Comparison of ENCODE assay signal across 8 cellular contexts in the genomic region with DNA sequence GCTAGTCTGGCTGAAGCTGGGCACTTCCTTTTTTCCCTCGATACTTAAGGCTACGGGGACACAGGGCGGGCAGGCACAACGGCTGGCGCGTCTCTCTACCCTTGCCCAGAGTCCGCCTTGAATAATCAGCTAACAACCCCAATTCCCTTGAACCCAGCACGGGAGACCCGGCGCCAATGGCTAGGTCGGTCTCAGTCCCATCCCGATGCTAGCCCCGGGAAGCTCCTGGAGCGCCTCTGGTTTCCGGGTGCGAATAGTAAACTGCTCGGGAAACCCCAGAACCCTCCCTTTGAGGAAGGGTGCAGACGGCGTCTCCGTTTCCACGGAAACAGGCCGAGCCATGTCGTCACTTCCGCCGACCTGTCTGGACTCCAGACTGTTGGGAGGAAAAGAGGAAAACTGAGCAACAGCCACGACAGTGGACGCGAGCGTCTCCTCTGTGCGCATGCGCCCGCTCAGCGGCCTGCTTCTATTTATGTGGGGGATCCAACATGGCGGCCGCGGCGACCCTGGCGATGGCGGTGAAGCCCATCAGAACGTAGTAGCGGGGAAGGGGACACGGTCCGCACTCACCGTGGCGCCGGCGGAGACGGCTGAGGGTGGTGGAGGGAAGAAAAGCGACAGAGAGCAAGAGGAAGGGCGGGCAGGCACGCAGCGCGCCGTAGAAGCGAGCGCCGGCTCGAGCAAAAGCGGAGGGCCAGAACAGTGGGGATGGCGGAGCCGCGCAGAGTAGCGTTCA. TPM values are rescaled to one million over a fixed set of nuclear protein-coding genes. Genes with fewer than 3 reads are reported as not detected.
A peak's percentile ranks its signal among the peaks of the same experiment; 100 is the strongest.
DNase-seq lines count a peak whose midpoint lies in the region; ATAC-seq and TF ChIP-seq lines count a peak whose summit lies in the region.

Gene UBN2 (plus strand): TSS at position 464 of the 739 bp plus-strand sequence. CDS start 248 bp downstream, at position 712.

- H3K27ac ChIP-seq in CD8-positive, alpha-beta T cell (ENCODE audit: low read depth, low read length), result peak within 1 kb of the TSS; percentile 68

- peaks cover 5% of the 10 kb centered on the region for H3K27me3 Mint-ChIP-seq in CD8-positive, alpha-beta T cell (ENCODE audit: low read depth)

- CTCF ChIA-PET in CD8-positive, alpha-beta T cell (lab: Charles Lee), result interaction anchor here (1.3 kb wide), 1 partner anchor 344 kb away, joined by 3 read pairs; no protein-coding TSS in a partner anchor

- H3K27ac Mint-ChIP-seq in CD8-positive, alpha-beta T cell, result peak within 1 kb of the TSS; percentile 97

- peaks cover 33% of the 10 kb centered on the region for H3K4me1 Mint-ChIP-seq in CD8-positive, alpha-beta T cell (ENCODE audit: low read depth)

- peak; percentile 72 for ATAC-seq in CD8-positive, alpha-beta T cell
- ATAC-seq in GM19467 (IDR thresholded peaks at IDR 0.05; ENCODE audit: unreplicated experiment), result peak; percentile 90

- POLR2A ChIA-PET in CD8-positive, alpha-beta T cell (lab: Charles Lee), result interaction anchor here (0.6 to 2.6 kb wide), 5 partner anchors 86 to 213 kb away, joined by 3 to 6 read pairs (median 3); partner anchors contain the start of gene LUC7L2

- peaks cover 7% of the 10 kb centered on the region for H3K36me3 Mint-ChIP-seq in CD8-positive, alpha-beta T cell

- H3K36me3 ChIP-seq in CD8-positive, alpha-beta T cell (ENCODE audit: insufficient read depth, low read length), result no peaks in the 10 kb centered on the region

- H3K9me3 Mint-ChIP-seq in CD8-positive, alpha-beta T cell, result no peaks in the 10 kb centered on the region

- intact Hi-C loops in CD8-positive, alpha-beta T cell (cut with DNase I, micrococcal nuclease), result loop anchor here (1.0 to 10.0 kb wide), 11 partner anchors 96 to 1226 kb away; partner anchors contain the start of genes TRIM24 (in 2 of the 2), ZC3HAV1 (in 2 of the 2), CREB3L2 (in 1 of the 2) and FMC1 (in 1 of the 2)

- no peaks in the 10 kb centered on the region for H3K27me3 ChIP-seq in CD8-positive, alpha-beta T cell (ENCODE audit: insufficient read depth, low read length)

- H3K4me3 Mint-ChIP-seq in CD8-positive, alpha-beta T cell, result peak within 1 kb of the TSS; percentile 99

- peak; percentile 65 to 94 (median 87) for DNase-seq in CD8-positive, alpha-beta T cell
- DNase-seq in HS-27A (ENCODE audit: low read depth) (peak; percentile 78), NK-92 (lab: John Stamatoyannopoulos, UW; ENCODE audit: unreplicated experiment) (peak; percentile 63), lung microvascular endothelial cell (ENCODE audit: low read depth in 2 of 2) (peak; percentile 97 to 98)
- peak; percentile 82 to 83 for DNase-seq in activated CD8-positive, alpha-beta memory T cell treated with anti-CD3 and anti-CD28 coated beads for 1 hour (ENCODE audit: extremely low read depth in 1 of 2, low read depth in 1 of 2)
- peak; percentile 88 for DNase-seq in effector CD8-positive, alpha-beta T cell (lab: John Stamatoyannopoulos, UW)
- DNase-seq in stimulated activated CD4-positive, alpha-beta T cell treated with anti-CD3 and anti-CD28 coated beads, TNF-alpha, amount 100 ng/mL, for 48 hours (ENCODE audit: low read depth in 3 of 3), result peak; percentile 81 to 91 (median 90)

- H3K4me1 ChIP-seq in CD8-positive, alpha-beta T cell (ENCODE audit: insufficient read depth, low read length), result peaks cover 20% of the 10 kb centered on the region

- H3K9me3 ChIP-seq in CD8-positive, alpha-beta T cell (ENCODE audit: low read length), result no peaks in the 10 kb centered on the region

- peak within 1 kb of the TSS; percentile 73 for H3K4me3 ChIP-seq in CD8-positive, alpha-beta T cell (ENCODE audit: low read depth, low read length)

- TF ChIP-seq CTCF in CD8-positive, alpha-beta T cell (IDR thresholded peaks at IDR 0.05), result no peak

RNA-seq across cellular contexts. Expression of gene UBN2, which starts in this region (rescaled TPM):
- 10 to 100 TPM; 12.2 to 13.0 TPM for total RNA-seq in CD8-positive, alpha-beta T cell
- total RNA-seq in lung microvascular endothelial cell, result 2.4 and 4.0 TPM in 2 replicates

Comparison
In these comparisons a context has a peak if more than half of its experiments do, and no peak if none do; other contexts are left out.
1. Peak in every context shown above with its lines: DNase-seq, ATAC-seq, H3K4me3 ChIP-seq and H3K27ac ChIP-seq.